Comparison of ENCODE assay signal across 8 cellular contexts in the genomic region with DNA sequence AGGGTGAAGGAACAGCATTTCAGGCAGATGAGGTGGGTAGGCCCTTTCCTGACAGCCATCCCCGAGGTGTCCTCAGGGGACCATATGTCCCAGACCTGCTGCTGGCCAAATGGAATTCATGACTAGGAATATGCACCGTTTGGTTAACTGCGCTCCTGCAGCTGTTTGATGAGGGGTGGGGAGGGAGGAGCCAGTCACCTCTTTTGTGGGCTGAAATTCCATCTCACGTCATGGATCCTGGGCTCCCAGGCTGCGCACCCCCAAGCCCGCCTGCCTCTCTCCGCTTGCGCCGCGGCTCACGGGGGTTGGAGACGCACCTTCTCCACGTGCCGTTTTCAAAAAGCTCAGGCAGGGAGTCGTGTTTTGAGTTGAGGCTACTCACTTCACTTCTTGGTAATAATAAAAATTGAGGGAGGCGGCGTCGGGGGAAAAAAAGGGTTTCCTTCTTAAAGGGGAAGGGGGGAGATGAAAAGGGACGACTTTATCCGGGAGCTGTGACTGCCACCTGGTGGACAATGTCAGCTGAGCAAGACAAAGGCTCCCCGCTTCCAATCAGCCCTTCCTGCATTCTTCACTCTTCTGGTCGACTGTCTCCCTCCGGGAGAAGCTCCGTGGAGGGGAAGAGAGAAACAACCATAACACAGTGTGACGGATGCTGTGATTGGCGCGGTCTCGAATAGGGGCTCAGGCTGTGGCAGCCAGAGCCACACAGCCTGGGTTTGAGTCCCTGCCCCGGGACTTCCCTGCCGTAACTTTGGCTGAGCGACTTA. TPM values are rescaled to one million over a fixed set of nuclear protein-coding genes. Genes with fewer than 3 reads are reported as not detected.
DNase-seq lines count a peak whose midpoint lies in the region; ATAC-seq, FAIRE-seq and TF ChIP-seq lines count a peak whose summit lies in the region.

No MANE protein-coding gene starts in this region.

- no peak for FAIRE-seq in keratinocyte (lab: Jason Lieb, UNC)

- no peaks in the 10 kb centered on the region for H3K36me3 ChIP-seq in keratinocyte (ENCODE audit: control insufficient read depth in 2 of 2, extremely low read depth in 1 of 2, insufficient read depth in 2 of 2, low read length in 2 of 2)

- peak overlapping the region; percentile 87 for H3K4me2 ChIP-seq in keratinocyte (ENCODE audit: control insufficient read depth, extremely low read depth, insufficient read depth, low read depth, low read length)

- no peaks in the 10 kb centered on the region for H3K9me3 ChIP-seq in keratinocyte (ENCODE audit: control insufficient read depth, low read depth, low read length)

- peak; percentile 49 for DNase-seq in GM12864 (ENCODE audit: low read depth)
- peak; percentile 69 for DNase-seq in NCI-H2227 treated with DMSO at 0.1 percent for 48 hours (lab: John Stamatoyannopoulos, UW)
- peak; percentile 70 for DNase-seq in activated CD4-positive, CD25-positive, alpha-beta regulatory T cell treated with anti-CD3 and anti-CD28 coated beads, Interleukin-2, amount 50 U/mL, for 72 hours
- peak; percentile 88 for DNase-seq in cerebellum (ENCODE audit: low spot score)
- peak; percentile 33 for DNase-seq in keratinocyte (ENCODE audit: low read depth, low spot score)
- peak; percentile 52 to 79 (median 64) for DNase-seq in stimulated activated CD4-positive, alpha-beta T cell treated with anti-CD3 and anti-CD28 coated beads, Interleukin-12 subunit alpha, Interleukin-12 subunit beta, amount 100 ng/mL, for 48 hours (ENCODE audit: low read depth in 2 of 3, low spot score in 1 of 3)

- H3K27me3 ChIP-seq in keratinocyte (ENCODE audit: control insufficient read depth, extremely low read depth, insufficient read depth, low read length): no peaks in the 10 kb centered on the region

- no peak overlapping the region for H3K27ac ChIP-seq in keratinocyte (ENCODE audit: control insufficient read depth, insufficient read depth, low read length)

- H3K79me2 ChIP-seq in keratinocyte (ENCODE audit: control insufficient read depth, insufficient read depth, low read length): no peaks in the 10 kb centered on the region

- peak; percentile 58 for ATAC-seq in HG03025 (IDR thresholded peaks at IDR 0.05; ENCODE audit: low FRiP score, unreplicated experiment)
- ATAC-seq in GM19328 (IDR thresholded peaks at IDR 0.05; ENCODE audit: unreplicated experiment): no peak

- H3K4me3 ChIP-seq in GM12864 (ENCODE audit: low read depth, low read length) (peak overlapping the region; percentile 48), keratinocyte (ENCODE audit: control insufficient read depth in 2 of 3, extremely low read depth in 1 of 3, insufficient read depth in 2 of 3, low read depth in 1 of 3, low read length in 3 of 3) (peak overlapping the region; percentile 16 to 64 (median 50))

- no peaks in the 10 kb centered on the region for H4K20me1 ChIP-seq in keratinocyte (ENCODE audit: control insufficient read depth, extremely low read depth, insufficient read depth, low read length)

- no peaks in the 10 kb centered on the region for H3K9me1 ChIP-seq in keratinocyte (ENCODE audit: control insufficient read depth, extremely low read depth, insufficient read depth, low read length)

- peaks cover 5% of the 10 kb centered on the region for H3K4me1 ChIP-seq in keratinocyte (ENCODE audit: control insufficient read depth, extremely low read depth, insufficient read depth, low read length)

- dilution Hi-C loops in keratinocyte (cut with MboI; ENCODE audit: extremely low pct_ligation_motif_present, low sequenced_read_pairs): no loop called here

- peak overlapping the region; percentile 91 for H2AFZ ChIP-seq in keratinocyte (ENCODE audit: control insufficient read depth, low read length)

- peak overlapping the region; percentile 3 for H3K9ac ChIP-seq in keratinocyte (ENCODE audit: control insufficient read depth, extremely low read depth, insufficient read depth, low read length)

- TF ChIP-seq CTCF in GM12864 (IDR thresholded peaks at IDR 0.05; ENCODE audit: low read depth, low read length, missing control alignments) (peak; percentile 88), keratinocyte (optimal IDR thresholded peaks at IDR 0.05 in 1 of 3, IDR thresholded peaks at IDR 0.05 in 1 of 3, conservative IDR thresholded peaks at IDR 0.05 in 1 of 3; ENCODE audit: extremely low read depth in 1 of 3, insufficient read depth in 2 of 3, low read length in 3 of 3) (peak; percentile 88 to 89 (median 88))

RNA-seq across cellular contexts. Expression of a gene that starts 15.9 kb away (rescaled TPM):
- total RNA-seq in cerebellum: 0.36 TPM
- 0.03 TPM in 1 of 3 replicates, not detected in the others for polyA plus RNA-seq in keratinocyte
- polyA plus RNA-seq in keratinocyte (2011; ENCODE audit: low read depth): not detected
- polyA plus RNA-seq in keratinocyte (2011; cell fraction: cytosol; rRNA removed): not detected in 2 replicates
- 0.05 TPM in 1 of 2 replicates, not detected in the other for polyA plus RNA-seq in keratinocyte (2011; cell fraction: nucleus; rRNA removed)
- polyA plus RNA-seq in keratinocyte (2012; ENCODE audit: low replicate concordance): not detected in 2 replicates
- not detected in 3 replicates for polyA minus RNA-seq in keratinocyte
- not detected for polyA minus RNA-seq in keratinocyte (2011; cell fraction: cytosol; rRNA and poly(A)+ RNA removed)
- polyA minus RNA-seq in keratinocyte (2011; cell fraction: nucleus; rRNA and poly(A)+ RNA removed): not detected in 2 replicates

Comparison
In these comparisons a context has a peak if more than half of its experiments do, and no peak if none do; other contexts are left out.
1. DNase-seq: peak in every context shown above with its lines; median percentile 88 in cerebellum; 70 in activated CD4-positive, CD25-positive, alpha-beta regulatory T cell treated with anti-CD3 and anti-CD28 coated beads, Interleukin-2, amount 50 U/mL, for 72 hours; 69 in NCI-H2227 treated with DMSO at 0.1 percent for 48 hours; 64 in stimulated activated CD4-positive, alpha-beta T cell treated with anti-CD3 and anti-CD28 coated beads, Interleukin-12 subunit alpha, Interleukin-12 subunit beta, amount 100 ng/mL, for 48 hours; 49 in GM12864; 33 in keratinocyte.